ENCODE assay signal across 15 cellular contexts in the genomic region with DNA sequence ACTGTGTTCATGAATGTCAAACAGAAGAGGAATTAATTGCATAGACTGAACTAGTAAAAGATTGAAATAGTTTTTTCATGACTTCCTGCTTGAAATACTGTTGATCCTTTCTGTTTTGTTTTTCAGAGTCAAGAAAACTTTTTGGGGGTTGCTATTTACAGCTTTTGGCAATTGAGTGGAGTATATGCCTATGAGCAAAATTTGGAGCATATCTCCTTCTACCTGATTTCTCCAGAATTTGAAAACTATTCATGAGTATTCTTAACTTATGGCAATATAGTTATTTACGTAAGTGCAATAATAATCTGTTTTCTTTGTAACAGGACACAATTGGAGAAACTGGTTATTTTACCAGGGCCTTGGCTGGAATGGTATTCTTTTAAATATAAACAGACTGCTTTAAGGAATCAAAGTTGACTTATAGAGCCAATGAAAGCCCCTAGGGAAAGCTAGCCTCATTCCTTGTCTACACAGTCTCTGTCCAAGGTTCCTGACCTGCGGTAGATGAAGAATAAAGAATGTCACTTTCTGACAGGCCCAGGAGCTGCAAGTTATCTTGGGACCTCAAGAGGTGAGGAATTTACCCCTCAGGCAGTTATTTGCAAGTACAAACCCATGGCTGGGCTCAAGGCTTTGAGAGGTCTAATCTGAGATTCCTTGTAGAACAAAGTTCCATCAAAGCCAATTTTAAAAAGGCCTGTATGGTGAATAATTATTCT.
A peak's percentile ranks its signal among the peaks of the same experiment; 100 is the strongest.
DNase-seq lines count a peak whose midpoint lies in the region; ATAC-seq and TF ChIP-seq lines count a peak whose summit lies in the region.
"Had no signal": no experiment of that assay in that cellular context is flagged by ENCODE, and none has a peak within 500 bp of the region (broad histone marks: within the 10 kb centered on the region; RNA-seq: fewer than 3 reads in every experiment).

No MANE protein-coding gene starts in this region.

- no peak overlapping the region for H2BK5ac ChIP-seq in H9 (ENCODE audit: insufficient read length, low read length)

- CTCF ChIA-PET in HCT116 (lab: Charles Lee): no interaction called here
- CTCF ChIA-PET in OCI-LY7 (lab: Charles Lee; ENCODE audit: unreplicated experiment): no interaction called here

- H3K9ac ChIP-seq in HCT116 (ENCODE audit: low read length) (no peak overlapping the region), H9 (ENCODE audit: extremely low read depth, insufficient read length, low read length) (no peak overlapping the region)

- H3K36me3 Mint-ChIP-seq in osteocyte (ENCODE audit: unreplicated experiment): peaks cover 10% of the 10 kb centered on the region
- H3K36me3 Mint-ChIP-seq in H9 (ENCODE audit: insufficient read depth in 1 of 3, low read depth in 3 of 3): peaks cover 14 to 38% (median 15%) of the 10 kb centered on the region in 3 experiments

- H2AFZ ChIP-seq in HCT116 (ENCODE audit: low read depth, low read length, poor library complexity, severe bottlenecking): no peak overlapping the region
- no peak overlapping the region for H2AFZ ChIP-seq in OCI-LY7 (ENCODE audit: low read length)
- H2AFZ ChIP-seq in H9 (ENCODE audit: low read length): no peak overlapping the region

- no peak overlapping the region for H4K5ac ChIP-seq in H9 (ENCODE audit: insufficient read length, low read depth, low read length)

- intact Hi-C loops in HCT116 (cut with micrococcal nuclease): no loop called here
- intact Hi-C loops in OCI-LY7 (cut with micrococcal nuclease; ENCODE audit: unreplicated experiment): no loop called here

- H3K27me3 ChIP-seq in HCT116 (ENCODE audit: insufficient read depth, low read length): no peaks in the 10 kb centered on the region
- no peaks in the 10 kb centered on the region for H3K27me3 ChIP-seq in H9 (ENCODE audit: insufficient read depth, low read length)

- no peak overlapping the region for H3K18ac ChIP-seq in H9 (ENCODE audit: insufficient read length, low read depth, low read length)

- H3K27me3 Mint-ChIP-seq in osteocyte (ENCODE audit: unreplicated experiment) (no peaks in the 10 kb centered on the region), H9 (ENCODE audit: low read depth) (no peaks in the 10 kb centered on the region; the same call in 1 of the 2 replicates)
- H3K27me3 Mint-ChIP-seq: CD4-positive, alpha-beta T cell had no signal

- H3K4me2 ChIP-seq in HCT116 (ENCODE audit: low read length): no peak overlapping the region
- H3K4me2 ChIP-seq in OCI-LY7 (ENCODE audit: low read length): no peak overlapping the region
- H3K4me2 ChIP-seq in H9 (ENCODE audit: insufficient read depth, insufficient read length, low read length): no peak overlapping the region

- DNase-seq in HCT116 (ENCODE audit: low read depth, low spot score) (no peak), OCI-LY7 (ENCODE audit: low spot score) (peak; percentile 44), fibroblast of the aortic adventitia (ENCODE audit: low read depth) (peak; percentile 18), osteocyte (ENCODE audit: extremely low spot score, unreplicated experiment) (no peak), H9 (no peak)
- DNase-seq in activated CD4-positive, CD25-positive, alpha-beta regulatory T cell treated with anti-CD3 and anti-CD28 coated beads, Interleukin-2, amount 50 U/mL, for 72 hours: no peak
- DNase-seq: ACHN; CD4-positive, alpha-beta T cell; DMS153; DMS79; GF-D8; GOT3; H7 had no signal

- RAD21 ChIA-PET in HCT116 (lab: Charles Lee; ENCODE audit: low non-redundant PET in 1 of 2, low total read pairs in 2 of 2, uncharacterized antibody in 2 of 2, unreplicated experiment in 2 of 2): no interaction called here

- H3K4me1 ChIP-seq in HCT116 (ENCODE audit: control insufficient read depth in 1 of 2, insufficient read depth in 2 of 2, low read length in 2 of 2): peaks cover 10 to 11% of the 10 kb centered on the region in 2 experiments; a peak in 3 of 4 replicates
- H3K4me1 ChIP-seq in OCI-LY7 (ENCODE audit: insufficient read depth, low read length, poor library complexity, severe bottlenecking): peaks cover 45% of the 10 kb centered on the region
- no peaks in the 10 kb centered on the region for H3K4me1 ChIP-seq in H9 (ENCODE audit: insufficient read depth, low read length)

- H2AK5ac ChIP-seq in H9 (ENCODE audit: insufficient read length, low read length): no peak overlapping the region

- no peak overlapping the region for H3K27ac Mint-ChIP-seq in osteocyte (ENCODE audit: unreplicated experiment)
- H3K27ac Mint-ChIP-seq in H9: no peak overlapping the region
- H3K27ac Mint-ChIP-seq: CD4-positive, alpha-beta T cell had no signal

- H4K20me1 ChIP-seq in HCT116 (ENCODE audit: insufficient read depth) (no peaks in the 10 kb centered on the region), OCI-LY7 (ENCODE audit: insufficient read depth, low read length) (no peaks in the 10 kb centered on the region), H9 (ENCODE audit: control insufficient read depth, insufficient read depth, insufficient read length) (no peaks in the 10 kb centered on the region)

- no peak overlapping the region for H4K8ac ChIP-seq in H9 (replicated peaks; ENCODE audit: insufficient read length, low read depth, low read length)

- H3K27ac ChIP-seq in HCT116 (ENCODE audit: low read depth, low read length): no peak overlapping the region
- no peak overlapping the region for H3K27ac ChIP-seq in OCI-LY7 (ENCODE audit: low read depth, low read length, poor library complexity, severe bottlenecking)
- H3K27ac ChIP-seq in H9 (ENCODE audit: insufficient read length, low read depth, low read length): no peak overlapping the region
- H3K27ac ChIP-seq: C4-2B had no signal

- no peak for TF ChIP-seq RAD21 in HCT116 (IDR thresholded peaks at IDR 0.05; ENCODE audit: low read depth)

- H3K23me2 ChIP-seq in H9 (ENCODE audit: insufficient read length, low read depth, low read length, poor library complexity, severe bottlenecking): no peaks in the 10 kb centered on the region

- no peak overlapping the region for H3K56ac ChIP-seq in H9 (ENCODE audit: insufficient read length, low read depth, low read length)

- no peak overlapping the region for H3K23ac ChIP-seq in H9 (ENCODE audit: insufficient read length, low read depth, low read length)

- H3T11ph ChIP-seq in H9 (ENCODE audit: low read length): no peak overlapping the region

- H3K4me3 Mint-ChIP-seq in osteocyte (ENCODE audit: unreplicated experiment) (no peak overlapping the region), H9 (no peak overlapping the region)
- H3K4me3 Mint-ChIP-seq: CD4-positive, alpha-beta T cell had no signal

- no peaks in the 10 kb centered on the region for H3K79me2 ChIP-seq in HCT116 (ENCODE audit: insufficient read depth, low read length)
- H3K79me2 ChIP-seq in OCI-LY7 (ENCODE audit: insufficient read depth, low read depth, low read length): no peaks in the 10 kb centered on the region
- no peaks in the 10 kb centered on the region for H3K79me2 ChIP-seq in H9 (ENCODE audit: insufficient read depth, low read length)

- no peak for TF ChIP-seq POLR2A in HCT116 (IDR thresholded peaks at IDR 0.05; ENCODE audit: borderline replicate concordance, extremely low read depth, insufficient read depth, insufficient read length)

- no peaks in the 10 kb centered on the region for H3K79me1 ChIP-seq in H9 (ENCODE audit: insufficient read depth, low read depth, low read length, poor library complexity, severe bottlenecking)

- no peak overlapping the region for H4K91ac ChIP-seq in H9 (ENCODE audit: insufficient read length, low read depth, low read length)

- H3K9me2 ChIP-seq in HCT116 (ENCODE audit: insufficient read depth): no peaks in the 10 kb centered on the region
- H3K9me2 ChIP-seq in OCI-LY7 (ENCODE audit: insufficient read depth, low read length): no peaks in the 10 kb centered on the region

- H2BK15ac ChIP-seq in H9 (ENCODE audit: low read depth, low read length): no peak overlapping the region

- TF ChIP-seq CTCF in HCT116 (IDR thresholded peaks at IDR 0.05 in 2 of 3, conservative IDR thresholded peaks at IDR 0.05 in 1 of 3; ENCODE audit: borderline replicate concordance in 1 of 3, insufficient read depth in 1 of 3, low read depth in 2 of 3, low read length in 2 of 3): no peak
- no peak for TF ChIP-seq CTCF in OCI-LY7 (conservative IDR thresholded peaks at IDR 0.05; ENCODE audit: low read length)
- no peak for TF ChIP-seq CTCF in fibroblast of the aortic adventitia (IDR thresholded peaks at IDR 0.05; ENCODE audit: insufficient read depth, low read length)
- no peak for TF ChIP-seq CTCF in osteocyte (IDR thresholded peaks at IDR 0.05)
- TF ChIP-seq CTCF in H9 (conservative IDR thresholded peaks at IDR 0.05): no peak

- H2BK20ac ChIP-seq in H9 (ENCODE audit: low read depth, low read length, poor library complexity, severe bottlenecking): no peak overlapping the region

- H3K9me3 ChIP-seq in HCT116 (ENCODE audit: control insufficient read depth in 1 of 2, insufficient read depth in 1 of 2, low read depth in 1 of 2, low read length in 2 of 2): no peaks in the 10 kb centered on the region
- H3K9me3 ChIP-seq in OCI-LY7 (ENCODE audit: low read length): peaks cover 52% of the 10 kb centered on the region
- H3K9me3 ChIP-seq in H9 (ENCODE audit: control insufficient read depth, low read depth, low read length): no peaks in the 10 kb centered on the region

- ATAC-seq in HCT116 (no peak), HG02852 (IDR thresholded peaks at IDR 0.05; ENCODE audit: unreplicated experiment) (no peak)

- H2BK120ac ChIP-seq in H9 (ENCODE audit: low read depth, low read length, poor library complexity, severe bottlenecking): no peak overlapping the region

- H3K9me3 Mint-ChIP-seq in osteocyte (ENCODE audit: unreplicated experiment) (peaks cover 21% of the 10 kb centered on the region), H9 (peaks cover 34 to 50% of the 10 kb centered on the region in 2 experiments)

- no peaks in the 10 kb centered on the region for H3K36me3 ChIP-seq in HCT116 (ENCODE audit: control insufficient read depth in 1 of 2, insufficient read depth in 2 of 2, low read length in 2 of 2)
- H3K36me3 ChIP-seq in OCI-LY7 (ENCODE audit: insufficient read depth, low read length): peaks cover 27% of the 10 kb centered on the region

- BruUV-seq in HCT116 (replicated peaks; lab: Mats Ljungman, UMichigan) (no TSS peak), OCI-LY7 (replicated peaks; lab: Mats Ljungman, UMichigan) (no TSS peak)

- POLR2A ChIA-PET in HCT116 (lab: Charles Lee) (no interaction called here), OCI-LY7 (lab: Charles Lee) (interaction anchor here (1.1 to 1.7 kb wide), 3 partner anchors 15 to 43 kb away, joined by 4 to 6 read pairs (median 6); no protein-coding TSS in a partner anchor)

- H3K14ac ChIP-seq in H9 (ENCODE audit: insufficient read depth, low read length): no peak overlapping the region

- H3K4me3 ChIP-seq in HCT116 (replicated peaks in 1 of 2; ENCODE audit: low read depth in 1 of 2, low read length in 2 of 2) (no peak overlapping the region), OCI-LY7 (ENCODE audit: low read depth, low read length, poor library complexity, severe bottlenecking) (no peak overlapping the region), fibroblast of the aortic adventitia (ENCODE audit: low read depth, low read length) (no peak overlapping the region)

- H3K4me1 Mint-ChIP-seq in osteocyte (ENCODE audit: unreplicated experiment) (peaks cover 23% of the 10 kb centered on the region), H9 (peaks cover 8 to 17% of the 10 kb centered on the region in 2 experiments)

- H2BK12ac ChIP-seq in H9 (ENCODE audit: insufficient read length, low read depth, low read length): no peak overlapping the region

- no CpG with 5 or more reads among the region's 2 CpGs for WGBS in H9 (ENCODE audit: extremely low coverage, insufficient read length, low lambda C conversion rate)

- no peak overlapping the region for H3K4ac ChIP-seq in H9 (ENCODE audit: low read depth, low read length)

Comparison
In these comparisons a context has a peak if more than half of its experiments do, and no peak if none do; other contexts are left out.
1. DNase-seq: peak in OCI-LY7 (single experiment) and fibroblast of the aortic adventitia (single experiment); none in HCT116 (single experiment), osteocyte (single experiment), H9 (single experiment) and activated CD4-positive, CD25-positive, alpha-beta regulatory T cell treated with anti-CD3 and anti-CD28 coated beads, Interleukin-2, amount 50 U/mL, for 72 hours (single experiment).